8 cellular contexts compared by ENCODE assay signal in the genomic region with DNA sequence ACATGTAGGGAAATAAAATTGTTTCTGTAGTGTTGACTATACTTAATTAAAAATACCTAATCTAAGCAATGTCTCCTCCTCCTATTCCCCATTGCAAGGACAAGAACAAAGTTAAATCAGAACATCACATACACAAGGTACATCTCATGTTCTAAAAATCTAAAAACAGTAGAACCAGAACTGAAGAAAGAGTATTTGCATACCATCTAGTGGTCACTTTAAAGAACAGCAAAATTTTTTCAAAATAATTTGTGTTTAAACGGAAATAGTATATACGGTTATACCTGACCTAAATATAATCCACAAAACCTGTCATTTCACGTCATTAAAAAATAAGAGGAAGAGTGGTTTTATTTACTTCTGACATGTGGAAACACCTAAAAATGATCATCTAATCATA.
DNase-seq lines count a peak whose midpoint lies in the region; ATAC-seq and TF ChIP-seq lines count a peak whose summit lies in the region.

No MANE protein-coding gene starts in this region.

- no peaks in the 10 kb centered on the region for H3K4me1 ChIP-seq in OCI-LY7 (ENCODE audit: insufficient read depth, low read length, poor library complexity, severe bottlenecking)
- H3K4me1 ChIP-seq in foreskin keratinocyte, result no peaks in the 10 kb centered on the region
- no peaks in the 10 kb centered on the region for H3K4me1 ChIP-seq in suprapubic skin

- no peaks in the 10 kb centered on the region for H3K79me2 ChIP-seq in OCI-LY7 (ENCODE audit: insufficient read depth, low read depth, low read length)

- no peaks in the 10 kb centered on the region for H3K9me3 Mint-ChIP-seq in T-helper 2 cell treated with Interferon-gamma antibody and Interleukin-4, amounts not matched to agents 5 μg/mL and 100 μg/mL, for 36 hours

- no peak overlapping the region for H3K4me2 ChIP-seq in OCI-LY7 (ENCODE audit: low read length)

- no peaks in the 10 kb centered on the region for H3K27me3 Mint-ChIP-seq in T-helper 2 cell treated with Interferon-gamma antibody and Interleukin-4, amounts not matched to agents 5 μg/mL and 100 μg/mL, for 36 hours (ENCODE audit: low read depth)

- no peak for TF ChIP-seq EP300 in suprapubic skin (IDR thresholded peaks at IDR 0.05)

- 7% methylated on average over 3 of the region's 3 CpGs for WGBS in suprapubic skin

- TF ChIP-seq CTCF in GM10266 (IDR thresholded peaks at IDR 0.05; ENCODE audit: control insufficient read depth, insufficient read depth, low read depth, missing control alignments), result peak; percentile 37
- TF ChIP-seq CTCF in OCI-LY7 (conservative IDR thresholded peaks at IDR 0.05; ENCODE audit: low read length), result peak; percentile 68
- peak; percentile 72 for TF ChIP-seq CTCF in foreskin keratinocyte (conservative IDR thresholded peaks at IDR 0.05)
- no peak for TF ChIP-seq CTCF in suprapubic skin (IDR thresholded peaks at IDR 0.05)

- H3K27ac ChIP-seq in OCI-LY7 (ENCODE audit: low read depth, low read length, poor library complexity, severe bottlenecking), result no peak overlapping the region
- no peak overlapping the region for H3K27ac ChIP-seq in foreskin keratinocyte
- H3K27ac ChIP-seq in suprapubic skin, result no peak overlapping the region

- CTCF ChIA-PET in OCI-LY7 (lab: Charles Lee; ENCODE audit: unreplicated experiment), result no interaction called here

- H3K9me2 ChIP-seq in OCI-LY7 (ENCODE audit: insufficient read depth, low read length), result no peaks in the 10 kb centered on the region

- intact Hi-C loops in OCI-LY7 (cut with micrococcal nuclease; ENCODE audit: unreplicated experiment), result loop anchor here (5.0 kb wide), 1 partner anchor 241 kb away; no protein-coding TSS in a partner anchor

- no peak for TF ChIP-seq POLR2A in suprapubic skin (IDR thresholded peaks at IDR 0.05)

- no peaks in the 10 kb centered on the region for H3K36me3 Mint-ChIP-seq in T-helper 2 cell treated with Interferon-gamma antibody and Interleukin-4, amounts not matched to agents 5 μg/mL and 100 μg/mL, for 36 hours (ENCODE audit: low read depth)

- H3K4me3 Mint-ChIP-seq in T-helper 2 cell treated with Interferon-gamma antibody and Interleukin-4, amounts not matched to agents 5 μg/mL and 100 μg/mL, for 36 hours, result no peak overlapping the region

- H3K27ac Mint-ChIP-seq in T-helper 2 cell treated with Interferon-gamma antibody and Interleukin-4, amounts not matched to agents 5 μg/mL and 100 μg/mL, for 36 hours, result no peak overlapping the region

- no peak overlapping the region for H2AFZ ChIP-seq in OCI-LY7 (ENCODE audit: low read length)

- peak; percentile 2 for DNase-seq in GM10266 (ENCODE audit: extremely low spot score)
- no peak for DNase-seq in OCI-LY7 (ENCODE audit: low spot score)
- peak in 1 of 2 donors; percentile 10 for DNase-seq in foreskin keratinocyte
- no peak for DNase-seq in T-helper 2 cell treated with Interferon-gamma antibody and Interleukin-4, amounts not matched to agents 5 μg/mL and 100 μg/mL, for 36 hours (ENCODE audit: low spot score)
- no peak for DNase-seq in suprapubic skin (ENCODE audit: low spot score in 2 of 2)
- DNase-seq in HK-2 (ENCODE audit: unreplicated experiment), result no peak
- DNase-seq in 8988T, result no peak

- H3K36me3 ChIP-seq in OCI-LY7 (ENCODE audit: insufficient read depth, low read length), result no peaks in the 10 kb centered on the region
- H3K36me3 ChIP-seq in suprapubic skin, result no peaks in the 10 kb centered on the region

- H3K9me3 ChIP-seq in OCI-LY7 (ENCODE audit: low read length) (no peaks in the 10 kb centered on the region), suprapubic skin (no peaks in the 10 kb centered on the region)

- no peak overlapping the region for H3K4me3 ChIP-seq in OCI-LY7 (ENCODE audit: low read depth, low read length, poor library complexity, severe bottlenecking)
- no peak overlapping the region for H3K4me3 ChIP-seq in suprapubic skin

- ATAC-seq in HG03521 (IDR thresholded peaks at IDR 0.05; ENCODE audit: unreplicated experiment) (peak; percentile 49), foreskin keratinocyte (peak; percentile 45)

- BruUV-seq in OCI-LY7 (replicated peaks; lab: Mats Ljungman, UMichigan), result no TSS peak

- no peaks in the 10 kb centered on the region for H4K20me1 ChIP-seq in OCI-LY7 (ENCODE audit: insufficient read depth, low read length)

- H3K4me1 Mint-ChIP-seq in T-helper 2 cell treated with Interferon-gamma antibody and Interleukin-4, amounts not matched to agents 5 μg/mL and 100 μg/mL, for 36 hours (ENCODE audit: low read depth), result no peaks in the 10 kb centered on the region

- no peaks in the 10 kb centered on the region for H3K27me3 ChIP-seq in foreskin keratinocyte
- no peaks in the 10 kb centered on the region for H3K27me3 ChIP-seq in suprapubic skin

- POLR2A ChIA-PET in OCI-LY7 (lab: Charles Lee), result no interaction called here

Comparison
In these comparisons a context has a peak if more than half of its experiments do, and no peak if none do; other contexts are left out.
1. CTCF ChIP-seq: peak in GM10266 (single experiment), OCI-LY7 (single experiment) and foreskin keratinocyte (single experiment); none in suprapubic skin (0 of 2).